Comparison of ENCODE assay signal across 13 cellular contexts in the genomic region with DNA sequence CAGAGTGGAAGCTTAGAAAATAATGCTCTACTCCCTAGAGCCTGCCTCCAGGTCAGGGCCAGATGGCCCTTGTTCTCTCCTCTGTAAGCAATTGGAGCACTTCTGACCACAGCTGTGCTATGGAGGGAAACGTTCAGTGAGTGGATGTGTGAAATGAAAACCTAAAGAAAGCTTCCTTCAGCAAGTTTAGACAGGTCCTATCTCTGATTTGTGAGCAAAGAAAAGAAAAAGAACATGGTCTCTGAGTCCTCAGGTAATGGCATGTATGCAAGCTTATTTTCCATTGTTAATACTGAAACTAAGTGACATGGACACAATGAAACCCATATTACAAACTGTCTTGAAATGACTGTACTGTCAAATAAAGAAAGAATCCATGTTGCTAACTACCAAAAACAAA.
DNase-seq lines count a peak whose midpoint lies in the region; ATAC-seq, FAIRE-seq and TF ChIP-seq lines count a peak whose summit lies in the region.
"Had no signal": no experiment of that assay in that cellular context is flagged by ENCODE, and none has a peak within 500 bp of the region (broad histone marks: within the 10 kb centered on the region; RNA-seq: fewer than 3 reads in every experiment).

No MANE protein-coding gene starts in this region.

- intact Hi-C loops in activated CD4-positive, alpha-beta T cell treated with anti-CD3 and anti-CD28 coated beads for 36 hours (cut with DNase I, micrococcal nuclease), result loop anchor here in 1 of 2 experiments (5.0 kb wide), 1 partner anchor 1484 kb away; no protein-coding TSS in a partner anchor

- no peak overlapping the region for H4K91ac ChIP-seq in neuronal stem cell (ENCODE audit: low read depth, low read length, poor library complexity)

- H3K27me3 Mint-ChIP-seq in activated CD4-positive, alpha-beta T cell treated with anti-CD3 and anti-CD28 coated beads for 36 hours, result peaks cover 2% of the 10 kb centered on the region
- H3K27me3 Mint-ChIP-seq: activated naive CD8-positive, alpha-beta T cell treated with anti-CD3 and anti-CD28 coated beads for 36 hours had no signal

- no peak overlapping the region for H3K18ac ChIP-seq in neuronal stem cell (ENCODE audit: low read length)

- DNase-seq in activated CD4-positive, alpha-beta T cell treated with anti-CD3 and anti-CD28 coated beads for 36 hours, result no peak
- no peak for DNase-seq in activated CD4-positive, alpha-beta T cell treated with anti-CD3 and anti-CD28 coated beads, Interleukin-2, amount 50 U/mL, for 48 hours
- DNase-seq in H54 (ENCODE audit: insufficient read length, low spot score), result no peak
- no peak for DNase-seq in neuronal stem cell (ENCODE audit: low spot score)
- DNase-seq in NCI-H526 (lab: John Stamatoyannopoulos, UW), result no peak
- no peak for DNase-seq in H4 (ENCODE audit: low spot score)
- DNase-seq in G401 (ENCODE audit: low spot score), result no peak
- DNase-seq: 8988T; activated naive CD8-positive, alpha-beta T cell treated with anti-CD3 and anti-CD28 coated beads for 36 hours; left ventricle myocardium superior; stimulated activated CD4-positive, alpha-beta T cell treated with anti-CD3 and anti-CD28 coated beads, Interleukin-2, amount 100 ng/mL, for 48 hours had no signal

- peak overlapping the region; percentile 48 for H2AFZ ChIP-seq in neuronal stem cell (ENCODE audit: low read length)
- H2AFZ ChIP-seq: parathyroid adenoma had no signal

- H2AK5ac ChIP-seq in neuronal stem cell (ENCODE audit: low read depth, low read length), result no peak overlapping the region

- FAIRE-seq in H54 (lab: Jason Lieb, UNC), result peak; percentile 55

- no peak overlapping the region for H3K4ac ChIP-seq in neuronal stem cell (ENCODE audit: low read length)

- peaks cover 2% of the 10 kb centered on the region for H3K4me1 Mint-ChIP-seq in activated CD4-positive, alpha-beta T cell treated with anti-CD3 and anti-CD28 coated beads for 36 hours

- H3K36me3 Mint-ChIP-seq in activated CD4-positive, alpha-beta T cell treated with anti-CD3 and anti-CD28 coated beads for 36 hours (ENCODE audit: low read depth), result no peaks in the 10 kb centered on the region
- H3K36me3 Mint-ChIP-seq: activated naive CD8-positive, alpha-beta T cell treated with anti-CD3 and anti-CD28 coated beads for 36 hours had no signal

- no peak for TF ChIP-seq POLR2A in H54 (IDR thresholded peaks at IDR 0.05; ENCODE audit: low read depth, low read length)

- H3K14ac ChIP-seq in neuronal stem cell (ENCODE audit: low read length), result no peak overlapping the region

- no peak overlapping the region for H3K27ac ChIP-seq in neuronal stem cell (replicated peaks; ENCODE audit: low read length)
- H3K27ac ChIP-seq: parathyroid adenoma had no signal

- H2BK12ac ChIP-seq in neuronal stem cell (ENCODE audit: low read length), result no peak overlapping the region

- H3K4me3 Mint-ChIP-seq in activated CD4-positive, alpha-beta T cell treated with anti-CD3 and anti-CD28 coated beads for 36 hours, result no peak overlapping the region
- H3K4me3 Mint-ChIP-seq: activated naive CD8-positive, alpha-beta T cell treated with anti-CD3 and anti-CD28 coated beads for 36 hours had no signal

- in situ Hi-C loops in G401 (cut with HindIII; ENCODE audit: low sequenced_read_pairs), result no loop called here

- no peaks in the 10 kb centered on the region for H3K9me3 ChIP-seq in neuronal stem cell (replicated peaks in 1 of 2; ENCODE audit: control insufficient read depth in 2 of 2, insufficient read depth in 1 of 2, low read depth in 1 of 2, low read length in 2 of 2)

- POLR2A ChIA-PET in activated CD4-positive, alpha-beta T cell treated with anti-CD3 and anti-CD28 coated beads for 36 hours (lab: Charles Lee), result no interaction called here

- no peak overlapping the region for H3K23ac ChIP-seq in neuronal stem cell (ENCODE audit: low read depth, low read length, poor library complexity)

- no peak overlapping the region for H3K4me3 ChIP-seq in neuronal stem cell (ENCODE audit: low read length in 2 of 2)

- no peak overlapping the region for H2BK15ac ChIP-seq in neuronal stem cell (ENCODE audit: low read length)

- H3K79me1 ChIP-seq in neuronal stem cell (ENCODE audit: low read depth, low read length), result no peaks in the 10 kb centered on the region

- no peak overlapping the region for H2BK5ac ChIP-seq in neuronal stem cell (ENCODE audit: low read length)

- no peaks in the 10 kb centered on the region for H3K27me3 ChIP-seq in neuronal stem cell (ENCODE audit: control insufficient read depth in 3 of 3, insufficient read depth in 3 of 3, low read depth in 1 of 3, low read length in 3 of 3)

- no peak overlapping the region for H3K27ac Mint-ChIP-seq in activated CD4-positive, alpha-beta T cell treated with anti-CD3 and anti-CD28 coated beads for 36 hours
- H3K27ac Mint-ChIP-seq: activated naive CD8-positive, alpha-beta T cell treated with anti-CD3 and anti-CD28 coated beads for 36 hours had no signal

- H3K36me3 ChIP-seq in neuronal stem cell (replicated peaks in 1 of 2; ENCODE audit: control insufficient read depth in 2 of 2, insufficient read depth in 2 of 2, low read length in 2 of 2), result no peaks in the 10 kb centered on the region

- peak; percentile 26 for ATAC-seq in activated CD4-positive, alpha-beta T cell treated with anti-CD3 and anti-CD28 coated beads for 36 hours
- peak; percentile 99 for ATAC-seq in HG03378 (IDR thresholded peaks at IDR 0.05; ENCODE audit: unreplicated experiment)
- ATAC-seq: left ventricle myocardium superior had no signal

- no peaks in the 10 kb centered on the region for H3K9me3 Mint-ChIP-seq in activated CD4-positive, alpha-beta T cell treated with anti-CD3 and anti-CD28 coated beads for 36 hours (ENCODE audit: low read depth)
- H3K9me3 Mint-ChIP-seq: activated naive CD8-positive, alpha-beta T cell treated with anti-CD3 and anti-CD28 coated beads for 36 hours had no signal

- WGBS in neuronal stem cell (ENCODE audit: extremely low coverage in 2 of 2, insufficient read length in 2 of 2, insufficient replicate concordance in 1 of 2), 2 donors, result no CpG with 5 or more reads among the region's 1 CpG

- H3K4me2 ChIP-seq in neuronal stem cell (ENCODE audit: insufficient read depth, low read length, poor library complexity, severe bottlenecking), result no peak overlapping the region

- CTCF ChIA-PET in activated CD4-positive, alpha-beta T cell treated with anti-CD3 and anti-CD28 coated beads for 36 hours (lab: Charles Lee), result no interaction called here

- H4K8ac ChIP-seq in neuronal stem cell (ENCODE audit: low read depth, low read length), result no peak overlapping the region

- no peaks in the 10 kb centered on the region for H3K4me1 ChIP-seq in neuronal stem cell (ENCODE audit: control insufficient read depth in 2 of 2, insufficient read depth in 1 of 2, low read depth in 1 of 2, low read length in 2 of 2)
- H3K4me1 ChIP-seq: parathyroid adenoma had no signal

- H3K9ac ChIP-seq in neuronal stem cell (ENCODE audit: low read depth, low read length, poor library complexity), result no peak overlapping the region
- H3K9ac ChIP-seq: parathyroid adenoma had no signal

- no peak overlapping the region for H2BK120ac ChIP-seq in neuronal stem cell (ENCODE audit: low read depth, low read length)
